ENCODE assay signal across 8 cellular contexts in the genomic region with DNA sequence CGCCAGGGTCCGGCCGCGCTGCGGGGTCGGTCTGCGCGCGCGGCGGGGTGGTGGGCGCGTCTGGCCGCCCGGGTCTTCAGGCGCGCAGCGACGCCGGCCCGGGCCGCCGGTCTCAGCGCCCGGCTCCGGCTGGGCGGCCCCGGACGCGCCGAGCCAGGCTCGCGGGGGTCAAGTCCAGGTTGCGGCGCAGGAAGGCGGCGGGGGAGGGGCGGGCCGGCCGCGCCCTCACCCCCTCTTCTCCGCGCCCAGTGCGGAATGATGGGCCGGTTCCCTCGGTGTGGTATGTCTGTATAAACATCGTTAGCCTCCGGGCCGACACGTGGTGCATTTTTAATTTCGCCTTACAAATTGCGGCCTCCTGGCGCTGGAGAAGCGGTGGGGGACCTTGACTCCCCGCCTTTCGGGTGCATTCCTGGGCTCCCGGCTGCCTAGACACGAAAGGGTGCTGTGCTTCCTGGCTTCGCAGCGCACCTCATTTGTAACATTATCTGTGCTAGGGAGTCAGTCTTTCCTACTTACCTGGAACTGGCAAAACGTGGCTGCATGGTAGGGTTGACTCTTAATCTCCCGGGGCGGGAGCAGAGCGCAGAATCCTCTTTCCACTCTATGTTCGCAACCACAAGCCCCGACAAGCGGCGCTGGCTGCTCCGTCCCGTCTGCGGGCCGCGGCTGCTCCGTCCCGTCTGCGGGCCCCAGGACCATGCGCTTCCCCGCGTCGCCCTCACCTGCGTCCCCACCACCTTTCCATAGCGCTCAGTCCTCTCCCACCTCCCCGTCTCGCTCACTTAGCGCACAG.
DNase-seq lines count a peak whose midpoint lies in the region; ATAC-seq and TF ChIP-seq lines count a peak whose summit lies in the region.

No MANE protein-coding gene starts in this region.

- H3K4me1 ChIP-seq in liver (ENCODE audit: control insufficient read depth in 4 of 4, insufficient read depth in 4 of 4, low read length in 3 of 4) (peaks cover 8 to 38% (median 25%) of the 10 kb centered on the region in 4 donors), transverse colon (peaks cover 13 to 43% (median 27%) of the 10 kb centered on the region in 4 donors)

- peak overlapping the region; percentile 67 to 82 (median 68) for H3K4me3 ChIP-seq in liver (ENCODE audit: low read depth in 1 of 3, low read length in 3 of 3)
- peak overlapping the region; percentile 24 to 59 (median 36) for H3K4me3 ChIP-seq in transverse colon

- H3K36me3 ChIP-seq in liver (ENCODE audit: control insufficient read depth in 4 of 4, insufficient read depth in 3 of 4, low read depth in 1 of 4, low read length in 3 of 4) = no peaks in the 10 kb centered on the region
- no peaks in the 10 kb centered on the region for H3K36me3 ChIP-seq in transverse colon

- H3K4me3 Mint-ChIP-seq in central memory CD8-positive, alpha-beta T cell = peak overlapping the region; percentile 89

- H3K9me3 ChIP-seq in liver (ENCODE audit: control insufficient read depth in 4 of 4, low read length in 3 of 4) (no peaks in the 10 kb centered on the region), transverse colon (no peaks in the 10 kb centered on the region)

- peak overlapping the region; percentile 79 to 87 for H3K27ac ChIP-seq in liver (ENCODE audit: low read depth in 1 of 2, low read length in 2 of 2)
- H3K27ac ChIP-seq in transverse colon = peak overlapping the region; percentile 81 to 89 (median 86)

- peaks cover 58% of the 10 kb centered on the region for H3K4me1 Mint-ChIP-seq in central memory CD8-positive, alpha-beta T cell

- H3K27ac Mint-ChIP-seq in central memory CD8-positive, alpha-beta T cell (ENCODE audit: low read depth) = peak overlapping the region; percentile 99

- no peak for TF ChIP-seq EP300 in transverse colon (IDR thresholded peaks at IDR 0.05; ENCODE audit: low read depth)

- TF ChIP-seq POLR2A in transverse colon (IDR thresholded peaks at IDR 0.05) = no peak

- ATAC-seq in central memory CD8-positive, alpha-beta T cell (replicated peaks; ENCODE audit: extremely low read depth, poor library complexity, severe bottlenecking) = no peak
- ATAC-seq in HG02884 (IDR thresholded peaks at IDR 0.05; ENCODE audit: unreplicated experiment) = no peak

- no peaks in the 10 kb centered on the region for H3K27me3 Mint-ChIP-seq in central memory CD8-positive, alpha-beta T cell

- peaks cover 11% of the 10 kb centered on the region for H3K36me3 Mint-ChIP-seq in central memory CD8-positive, alpha-beta T cell (ENCODE audit: insufficient read depth)

- WGBS in liver = 11% methylated on average over 85 of the region's 85 CpGs
- 10 to 24% methylated on average over 6 to 48 of the region's 85 CpGs for WGBS in transverse colon (ENCODE audit: low coverage in 1 of 2), 2 donors

- H3K27me3 ChIP-seq in liver (ENCODE audit: control insufficient read depth in 4 of 4, insufficient read depth in 4 of 4, low read length in 3 of 4) (no peaks in the 10 kb centered on the region), transverse colon (peaks cover 21% of the 10 kb centered on the region)

- DNase-seq in activated T-cell treated with anti-CD3 and anti-CD28 coated beads, Interleukin-2, amount 50 U/mL, for 1 hour = peak; percentile 39
- no peak for DNase-seq in activated T-cell treated with anti-CD3 and anti-CD28 coated beads for 4 hours
- no peak for DNase-seq in central memory CD8-positive, alpha-beta T cell (ENCODE audit: low spot score in 2 of 2)
- peak; percentile 75 for DNase-seq in transverse colon
- DNase-seq in head of caudate nucleus = no peak
- DNase-seq in T1000 (lab: John Stamatoyannopoulos, UW) = no peak

- in situ Hi-C loops in transverse colon (cut with MboI; ENCODE audit: low pct_ligation_motif_present in 1 of 4, low pct_unique_long_range_greater_than_20kb in 1 of 4, low sequenced_read_pairs in 3 of 4) = no loop called here

- peak in 1 of 2 donors; percentile 34 for TF ChIP-seq RAD21 in liver (IDR thresholded peaks at IDR 0.05)

- H3K9me3 Mint-ChIP-seq in central memory CD8-positive, alpha-beta T cell = no peaks in the 10 kb centered on the region

- TF ChIP-seq CTCF in liver (IDR thresholded peaks at IDR 0.05; ENCODE audit: low read depth, low read length, missing input control) (no peak), transverse colon (IDR thresholded peaks at IDR 0.05) (no peak)

- H3K9ac ChIP-seq in liver (ENCODE audit: low read depth in 1 of 2, low read length in 2 of 2) = peak overlapping the region; percentile 82 to 98

- intact Hi-C loops in transverse colon (cut with DNase I; ENCODE audit: low total_unique reads) = no loop called here
- intact Hi-C loops in head of caudate nucleus (cut with DNase I) = no loop called here

TF ChIP-seq in liver, 16 proteins besides CTCF, POLR2A, EP300 and RAD21:
- TF ChIP-seq HNF4G (IDR thresholded peaks at IDR 0.05) = no peak
- TF ChIP-seq SP1 (IDR thresholded peaks at IDR 0.05) = no peak
- peak; percentile 8 for TF ChIP-seq FOXA2 (IDR thresholded peaks at IDR 0.05)
- no peak for TF ChIP-seq EGR1 (IDR thresholded peaks at IDR 0.05; ENCODE audit: low read depth in 2 of 2)
- TF ChIP-seq, protein P1, sequence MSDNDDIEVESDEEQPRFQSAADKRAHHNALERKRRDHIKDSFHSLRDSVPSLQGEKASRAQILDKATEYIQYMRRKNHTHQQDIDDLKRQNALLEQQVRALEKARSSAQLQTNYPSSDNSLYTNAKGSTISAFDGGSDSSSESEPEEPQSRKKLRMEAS (IDR thresholded peaks at IDR 0.05) = peak; percentile 20
- TF ChIP-seq, protein P2, sequence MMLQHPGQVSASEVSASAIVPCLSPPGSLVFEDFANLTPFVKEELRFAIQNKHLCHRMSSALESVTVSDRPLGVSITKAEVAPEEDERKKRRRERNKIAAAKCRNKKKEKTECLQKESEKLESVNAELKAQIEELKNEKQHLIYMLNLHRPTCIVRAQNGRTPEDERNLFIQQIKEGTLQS (IDR thresholded peaks at IDR 0.05) = no peak
- no peak for TF ChIP-seq NR2F2 (IDR thresholded peaks at IDR 0.05)
- TF ChIP-seq JUND (IDR thresholded peaks at IDR 0.05) = no peak
- TF ChIP-seq YY1 (IDR thresholded peaks at IDR 0.05) = no peak
- TF ChIP-seq GABPA (IDR thresholded peaks at IDR 0.05 in 1 of 2, conservative IDR thresholded peaks at IDR 0.05 in 1 of 2) = no peak
- no peak for TF ChIP-seq TAF1 (conservative IDR thresholded peaks at IDR 0.05)
- TF ChIP-seq, protein P3, sequence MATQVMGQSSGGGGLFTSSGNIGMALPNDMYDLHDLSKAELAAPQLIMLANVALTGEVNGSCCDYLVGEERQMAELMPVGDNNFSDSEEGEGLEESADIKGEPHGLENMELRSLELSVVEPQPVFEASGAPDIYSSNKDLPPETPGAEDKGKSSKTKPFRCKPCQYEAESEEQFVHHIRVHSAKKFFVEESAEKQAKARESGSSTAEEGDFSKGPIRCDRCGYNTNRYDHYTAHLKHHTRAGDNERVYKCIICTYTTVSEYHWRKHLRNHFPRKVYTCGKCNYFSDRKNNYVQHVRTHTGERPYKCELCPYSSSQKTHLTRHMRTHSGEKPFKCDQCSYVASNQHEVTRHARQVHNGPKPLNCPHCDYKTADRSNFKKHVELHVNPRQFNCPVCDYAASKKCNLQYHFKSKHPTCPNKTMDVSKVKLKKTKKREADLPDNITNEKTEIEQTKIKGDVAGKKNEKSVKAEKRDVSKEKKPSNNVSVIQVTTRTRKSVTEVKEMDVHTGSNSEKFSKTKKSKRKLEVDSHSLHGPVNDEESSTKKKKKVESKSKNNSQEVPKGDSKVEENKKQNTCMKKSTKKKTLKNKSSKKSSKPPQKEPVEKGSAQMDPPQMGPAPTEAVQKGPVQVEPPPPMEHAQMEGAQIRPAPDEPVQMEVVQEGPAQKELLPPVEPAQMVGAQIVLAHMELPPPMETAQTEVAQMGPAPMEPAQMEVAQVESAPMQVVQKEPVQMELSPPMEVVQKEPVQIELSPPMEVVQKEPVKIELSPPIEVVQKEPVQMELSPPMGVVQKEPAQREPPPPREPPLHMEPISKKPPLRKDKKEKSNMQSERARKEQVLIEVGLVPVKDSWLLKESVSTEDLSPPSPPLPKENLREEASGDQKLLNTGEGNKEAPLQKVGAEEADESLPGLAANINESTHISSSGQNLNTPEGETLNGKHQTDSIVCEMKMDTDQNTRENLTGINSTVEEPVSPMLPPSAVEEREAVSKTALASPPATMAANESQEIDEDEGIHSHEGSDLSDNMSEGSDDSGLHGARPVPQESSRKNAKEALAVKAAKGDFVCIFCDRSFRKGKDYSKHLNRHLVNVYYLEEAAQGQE (IDR thresholded peaks at IDR 0.05) = no peak
- TF ChIP-seq HNF4A (conservative IDR thresholded peaks at IDR 0.05) = peak in 1 of 2 donors; percentile 9
- peak; percentile 50 to 51 for TF ChIP-seq RXRA (IDR thresholded peaks at IDR 0.05)
- no peak for TF ChIP-seq FOXA1 (IDR thresholded peaks at IDR 0.05)
- TF ChIP-seq, protein P4, sequence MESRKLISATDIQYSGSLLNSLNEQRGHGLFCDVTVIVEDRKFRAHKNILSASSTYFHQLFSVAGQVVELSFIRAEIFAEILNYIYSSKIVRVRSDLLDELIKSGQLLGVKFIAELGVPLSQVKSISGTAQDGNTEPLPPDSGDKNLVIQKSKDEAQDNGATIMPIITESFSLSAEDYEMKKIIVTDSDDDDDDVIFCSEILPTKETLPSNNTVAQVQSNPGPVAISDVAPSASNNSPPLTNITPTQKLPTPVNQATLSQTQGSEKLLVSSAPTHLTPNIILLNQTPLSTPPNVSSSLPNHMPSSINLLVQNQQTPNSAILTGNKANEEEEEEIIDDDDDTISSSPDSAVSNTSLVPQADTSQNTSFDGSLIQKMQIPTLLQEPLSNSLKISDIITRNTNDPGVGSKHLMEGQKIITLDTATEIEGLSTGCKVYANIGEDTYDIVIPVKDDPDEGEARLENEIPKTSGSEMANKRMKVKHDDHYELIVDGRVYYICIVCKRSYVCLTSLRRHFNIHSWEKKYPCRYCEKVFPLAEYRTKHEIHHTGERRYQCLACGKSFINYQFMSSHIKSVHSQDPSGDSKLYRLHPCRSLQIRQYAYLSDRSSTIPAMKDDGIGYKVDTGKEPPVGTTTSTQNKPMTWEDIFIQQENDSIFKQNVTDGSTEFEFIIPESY (IDR thresholded peaks at IDR 0.05) = no peak

Comparison
In these comparisons a context has a peak if more than half of its experiments do, and no peak if none do; other contexts are left out.
1. DNase-seq: peak in activated T-cell treated with anti-CD3 and anti-CD28 coated beads, Interleukin-2, amount 50 U/mL, for 1 hour (single experiment) and transverse colon (single experiment); none in activated T-cell treated with anti-CD3 and anti-CD28 coated beads for 4 hours (single experiment), central memory CD8-positive, alpha-beta T cell (0 of 2), head of caudate nucleus (0 of 42) and T1000 (single experiment).